Comparison of ENCODE assay signal across 8 cellular contexts in genomic region chr4:18081708-18082107, GRCh38.
"Had no signal": no experiment of that assay in that cellular context is flagged by ENCODE, and none has a peak within 500 bp of the region (broad histone marks: within the 10 kb centered on the region; RNA-seq: fewer than 3 reads in every experiment).

No MANE protein-coding gene starts in this region.

- DNase-seq: GDM1, GF-D8 had no signal

- ATAC-seq: GM12878 had no signal

- H3K4me3 ChIP-seq: GM12878 had no signal

- FAIRE-seq: G401.6, GM12878, GM12891, GM12892, GM18507, GM19239 had no signal
